In the genomic region with DNA sequence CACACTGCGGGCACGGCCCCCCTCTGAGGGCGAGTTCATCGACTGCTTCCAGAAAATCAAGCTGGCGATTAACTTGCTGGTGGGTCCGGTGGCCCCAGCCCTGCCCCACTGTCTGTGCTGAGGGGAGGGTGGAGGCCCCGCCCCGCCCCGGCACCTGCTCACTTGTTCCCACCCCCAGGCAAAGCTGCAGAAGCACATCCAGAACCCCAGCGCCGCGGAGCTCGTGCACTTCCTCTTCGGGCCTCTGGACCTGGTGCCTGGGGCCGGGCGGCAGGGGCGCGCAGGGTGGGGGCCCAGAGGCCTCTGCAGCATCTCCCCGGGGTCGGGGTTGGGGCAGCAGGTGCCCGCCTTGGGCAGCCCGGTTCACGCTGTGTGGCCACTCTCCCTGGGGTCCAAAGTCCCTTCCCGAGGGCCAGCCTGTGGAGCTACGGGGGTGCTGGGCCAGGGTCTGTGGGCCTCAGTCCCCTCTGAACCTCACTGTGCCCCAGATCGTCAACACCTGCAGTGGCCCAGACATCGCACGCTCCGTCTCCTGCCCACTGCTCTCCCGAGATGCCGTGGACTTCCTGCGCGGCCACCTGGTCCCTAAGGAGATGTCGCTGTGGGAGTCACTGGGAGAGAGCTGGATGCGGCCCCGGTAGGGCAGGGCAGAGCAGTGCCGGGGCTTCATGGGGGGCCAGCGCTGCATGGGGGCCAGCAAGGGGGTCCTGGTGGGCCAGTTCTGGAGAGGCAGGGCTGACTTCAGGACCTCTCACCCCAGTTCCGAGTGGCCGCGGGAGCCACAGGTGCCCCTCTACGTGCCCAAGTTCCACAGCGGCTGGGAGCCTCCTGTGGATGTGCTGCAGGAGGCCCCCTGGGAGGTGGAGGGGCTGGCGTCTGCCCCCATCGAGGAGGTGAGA, we compare ENCODE assay signal across 9 cellular contexts. TPM values are rescaled to one million over a fixed set of nuclear protein-coding genes. Genes with fewer than 3 reads are reported as not detected.
A peak's percentile ranks its signal among the peaks of the same experiment; 100 is the strongest.
DNase-seq lines count a peak whose midpoint lies in the region; ATAC-seq, FAIRE-seq and TF ChIP-seq lines count a peak whose summit lies in the region.
"Had no signal": no experiment of that assay in that cellular context is flagged by ENCODE, and none has a peak within 500 bp of the region (broad histone marks: within the 10 kb centered on the region; RNA-seq: fewer than 3 reads in every experiment).

No MANE protein-coding gene starts in this region.

- DNase-seq in Right ventricle myocardium inferior (ENCODE audit: missing footprints) (peak; percentile 86), right atrium auricular region (ENCODE audit: low spot score) (no peak), RPMI8226 (peak; percentile 92), K562 (ENCODE audit: extremely low read depth in 1 of 4, low spot score in 3 of 4) (peak; percentile 43 to 53 (median 51)), upper lobe of left lung (peak; percentile 55 to 88)

- no peaks in the 10 kb centered on the region; the same call in 2 of the 3 replicates for H3K79me2 ChIP-seq in K562 (ENCODE audit: control insufficient read depth, insufficient read depth, low read length)

- no peak for FAIRE-seq in K562 (lab: Jason Lieb, UNC)

- H3K4me1 ChIP-seq in right atrium auricular region (peaks cover 0 to 31% of the 10 kb centered on the region in 2 donors), K562 (replicated peaks in 1 of 2; ENCODE audit: control insufficient read depth in 2 of 2, insufficient read depth in 2 of 2, low read length in 2 of 2) (peaks cover 22 to 74% of the 10 kb centered on the region in 2 experiments), upper lobe of left lung (peaks cover 26 to 47% (median 33%) of the 10 kb centered on the region in 4 donors)

- BruUV-seq in K562 (replicated peaks; lab: Mats Ljungman, UMichigan) = no TSS peak

- H3K27me3 ChIP-seq in right atrium auricular region = peaks cover 4 to 20% of the 10 kb centered on the region in 2 donors
- H3K27me3 ChIP-seq in K562 (ENCODE audit: control insufficient read depth in 2 of 2, insufficient read depth in 2 of 2, low read length in 2 of 2) = no peaks in the 10 kb centered on the region; a peak in 1 of 5 replicates
- H3K27me3 ChIP-seq in upper lobe of left lung = peaks cover 0 to 56% (median 16%) of the 10 kb centered on the region in 4 donors

- ATAC-seq in Right ventricle myocardium inferior = no peak
- ATAC-seq in K562 = peak; percentile 36
- peak; percentile 14 to 19 for ATAC-seq in upper lobe of left lung (ENCODE audit: low FRiP score in 2 of 2)
- no peak for ATAC-seq in HG03521 (IDR thresholded peaks at IDR 0.05; ENCODE audit: unreplicated experiment)
- no peak for ATAC-seq in GM21360 (IDR thresholded peaks at IDR 0.05; ENCODE audit: unreplicated experiment)
- ATAC-seq in HG03378 (IDR thresholded peaks at IDR 0.05; ENCODE audit: unreplicated experiment) = no peak

- H3K4me2 ChIP-seq in K562 (ENCODE audit: insufficient read depth, low read length) = no peak overlapping the region

- TF ChIP-seq EP300 in K562 (IDR thresholded peaks at IDR 0.05; ENCODE audit: low read length) (no peak), upper lobe of left lung (IDR thresholded peaks at IDR 0.05) (no peak)

- in situ Hi-C loops in K562 (cut with MboI) = no loop called here

- CTCF ChIA-PET in K562 (lab: Yijun Ruan, JAX; ENCODE audit: low intra/inter-chr PET ratio) = interaction anchor here (0.6 to 2.9 kb wide), 4 partner anchors 26 to 203 kb away, joined by 3 to 16 read pairs (median 7); a partner anchor contains a TSS

- H3K27ac ChIP-seq in right atrium auricular region (no peak overlapping the region), K562 (ENCODE audit: extremely low read depth, low read depth, low read length) (no peak overlapping the region), upper lobe of left lung (no peak overlapping the region)
- H3K27ac ChIP-seq: thoracic aorta had no signal

- TF ChIP-seq RAD21 in K562 (CRISPR knock-in tag; conservative IDR thresholded peaks at IDR 0.05 in 1 of 2, IDR thresholded peaks at IDR 0.05 in 1 of 2) = no peak

- H2AFZ ChIP-seq in K562 (ENCODE audit: low read depth, low read length) = no peak overlapping the region

- no peak for TF ChIP-seq POLR2A in K562 (conservative IDR thresholded peaks at IDR 0.05)
- TF ChIP-seq POLR2A in upper lobe of left lung (IDR thresholded peaks at IDR 0.05) = no peak

- H3K4me3 ChIP-seq in right atrium auricular region = no peak overlapping the region
- H3K4me3 ChIP-seq in K562 = no peak overlapping the region
- peak overlapping the region in 1 of 4 donors; percentile 34 for H3K4me3 ChIP-seq in upper lobe of left lung

- POLR2A ChIA-PET in K562 (lab: Yijun Ruan, JAX) = interaction anchor here (0.5 to 1.4 kb wide), 4 partner anchors 9 to 154 kb away, joined by 3 to 5 read pairs (median 3); no protein-coding TSS in a partner anchor

- peak overlapping the region in 1 of 2 experiments; percentile 76; a peak in 1 of 4 replicates for H3K9ac ChIP-seq in K562 (ENCODE audit: insufficient read depth in 1 of 2, low read depth in 2 of 2, low read length in 2 of 2)

- H3K36me3 ChIP-seq in right atrium auricular region (no peaks in the 10 kb centered on the region), K562 (ENCODE audit: control insufficient read depth, insufficient read depth, low read length) (no peaks in the 10 kb centered on the region), upper lobe of left lung (peaks cover 0 to 14% (median 1%) of the 10 kb centered on the region in 4 donors)
- H3K36me3 ChIP-seq: thoracic aorta had no signal

- intact Hi-C loops in Right ventricle myocardium inferior (cut with DNase I) (no loop called here), K562 (cut with micrococcal nuclease) (loop anchor here (2.0 kb wide), 2 partner anchors 25 to 59 kb away; no protein-coding TSS in a partner anchor)

- H3K9me1 ChIP-seq in K562 (ENCODE audit: control insufficient read depth, insufficient read depth, low read length) = no peaks in the 10 kb centered on the region

- H4K20me1 ChIP-seq in K562 (replicated peaks; ENCODE audit: control insufficient read depth, insufficient read depth, low read length) = no peaks in the 10 kb centered on the region; the same call in 1 of the 2 replicates

- no peak for TF ChIP-seq CTCF in right atrium auricular region (IDR thresholded peaks at IDR 0.05)
- no peak for TF ChIP-seq CTCF in K562 (IDR thresholded peaks at IDR 0.05 in 2 of 3, conservative IDR thresholded peaks at IDR 0.05 in 1 of 3; ENCODE audit: insufficient read depth in 2 of 3, low read depth in 1 of 3, low read length in 3 of 3)
- TF ChIP-seq CTCF in upper lobe of left lung (IDR thresholded peaks at IDR 0.05) = no peak

- H3K9me3 ChIP-seq in right atrium auricular region = no peaks in the 10 kb centered on the region
- H3K9me3 ChIP-seq in K562 (replicated peaks; ENCODE audit: control insufficient read depth, insufficient read depth, low read depth, low read length) = no peaks in the 10 kb centered on the region
- H3K9me3 ChIP-seq in upper lobe of left lung = no peaks in the 10 kb centered on the region
- H3K9me3 ChIP-seq: thoracic aorta had no signal

- 24% methylated on average over 42 of the region's 45 CpGs for WGBS in K562 (ENCODE audit: insufficient coverage, low coverage, missing lambda C conversion rate)
- 47 to 50% methylated on average over 8 to 32 of the region's 45 CpGs for WGBS in upper lobe of left lung, 2 donors

RNA-seq across cellular contexts. Expression of a gene that starts 16.1 kb away (rescaled TPM):
- total RNA-seq in Right ventricle myocardium inferior (7.7 TPM), right atrium auricular region (1 to 10 TPM; 4.7 to 7.5 TPM), K562 (2014; rRNA removed) (13.1 and 17.0 TPM in 2 replicates), K562 (2014; rRNA removed; fragmentation: Illumina TruSeq; extraction: Trizol) (2.5 and 3.7 TPM in 2 replicates), K562 (2015; rRNA removed; fragmentation: Illumina TruSeq; extraction: Trizol) (3.1 and 3.8 TPM in 2 replicates), K562 (2021) (8.6 and 10.4 TPM in 2 replicates), upper lobe of left lung (100 to 1,000 TPM; 120 to 497 (median 199) TPM)
- total RNA-seq in K562 (2011; cell fraction: chromatin; rRNA removed; ENCODE audit: low replicate concordance) = 22.1 and 75.1 TPM in 2 replicates
- 35.8 and 51.2 TPM in 2 replicates for total RNA-seq in K562 (2011; cell fraction: nucleolus; rRNA removed)
- 21.0 and 26.5 TPM in 2 replicates for total RNA-seq in K562 (2011; cell fraction: nucleoplasm; rRNA removed)
- polyA plus RNA-seq in K562 (2011; rRNA removed) (12.2 and 19.8 TPM in 2 replicates), K562 (2014; fragmentation: Illumina TruSeq; extraction: Trizol) (3.3 and 5.9 TPM in 2 replicates), K562 (2014; fragmentation: Nextera tagmentation; extraction: Ambion mirVana) (1 to 10 TPM in 1 of 2 experiments, under 1 TPM in 1; 0.75 to 1.2 TPM), K562 (2014; rRNA removed) (10.4 and 16.3 TPM in 2 replicates)
- 11.7 and 16.0 TPM in 2 replicates for polyA plus RNA-seq in K562 (2011; cell fraction: cytosol; rRNA removed)
- polyA plus RNA-seq in K562 (2011; cell fraction: nucleus; rRNA removed) = 98.5 and 118 TPM in 2 replicates
- 9.6 and 10.7 TPM in 2 replicates for polyA plus RNA-seq in K562 (2012)
- 3.1 and 5.6 TPM in 2 replicates for polyA minus RNA-seq in K562 (2011; rRNA and poly(A)+ RNA removed)
- polyA minus RNA-seq in K562 (2011; cell fraction: cytosol; rRNA and poly(A)+ RNA removed) = 10.0 and 10.5 TPM in 2 replicates
- polyA minus RNA-seq in K562 (2011; cell fraction: nucleus; rRNA and poly(A)+ RNA removed) = 7.7 and 12.1 TPM in 2 replicates

RNA-seq across cellular contexts. Expression of a gene that starts 25.1 kb away (rescaled TPM):
- 102 TPM for total RNA-seq in Right ventricle myocardium inferior
- 100 to 1,000 TPM in 1 of 2 donors, 10 to 100 TPM in 1; 90.3 to 111 TPM for total RNA-seq in right atrium auricular region
- 172 and 310 TPM in 2 replicates for total RNA-seq in K562 (2011; cell fraction: chromatin; rRNA removed; ENCODE audit: low replicate concordance)
- total RNA-seq in K562 (2011; cell fraction: nucleolus; rRNA removed) = 171 and 194 TPM in 2 replicates
- total RNA-seq in K562 (2011; cell fraction: nucleoplasm; rRNA removed) = 200 and 202 TPM in 2 replicates
- 507 and 536 TPM in 2 replicates for total RNA-seq in K562 (2014; rRNA removed)
- 228 and 260 TPM in 2 replicates for total RNA-seq in K562 (2014; rRNA removed; fragmentation: Illumina TruSeq; extraction: Trizol)
- total RNA-seq in K562 (2015; rRNA removed; fragmentation: Illumina TruSeq; extraction: Trizol) = 413 and 441 TPM in 2 replicates
- total RNA-seq in K562 (2021) = 541 and 595 TPM in 2 replicates
- 416 and 427 TPM in 2 replicates for polyA plus RNA-seq in K562 (2011; rRNA removed)
- polyA plus RNA-seq in K562 (2011; cell fraction: cytosol; rRNA removed) = 459 and 498 TPM in 2 replicates
- polyA plus RNA-seq in K562 (2011; cell fraction: nucleus; rRNA removed) = 247 and 274 TPM in 2 replicates
- polyA plus RNA-seq in K562 (2012) = 413 and 492 TPM in 2 replicates
- polyA plus RNA-seq in K562 (2014; fragmentation: Illumina TruSeq; extraction: Trizol) = 400 and 436 TPM in 2 replicates
- 100 to 1,000 TPM; 328 to 492 TPM for polyA plus RNA-seq in K562 (2014; fragmentation: Nextera tagmentation; extraction: Ambion mirVana)
- 520 and 521 TPM in 2 replicates for polyA plus RNA-seq in K562 (2014; rRNA removed)
- polyA minus RNA-seq in K562 (2011; rRNA and poly(A)+ RNA removed) = 150 and 162 TPM in 2 replicates
- polyA minus RNA-seq in K562 (2011; cell fraction: cytosol; rRNA and poly(A)+ RNA removed) = 252 and 295 TPM in 2 replicates
- 42.5 and 74.1 TPM in 2 replicates for polyA minus RNA-seq in K562 (2011; cell fraction: nucleus; rRNA and poly(A)+ RNA removed)
- 100 to 1,000 TPM; 163 to 313 (median 217) TPM for total RNA-seq in upper lobe of left lung

RNA-seq across cellular contexts. Expression of a gene that starts 26.5 kb away (rescaled TPM):
- total RNA-seq in Right ventricle myocardium inferior (9.9 TPM), right atrium auricular region (10 to 100 TPM; 12.5 to 20.7 TPM), K562 (2014; rRNA removed) (16.9 and 18.4 TPM in 2 replicates), K562 (2014; rRNA removed; fragmentation: Illumina TruSeq; extraction: Trizol) (9.4 and 11.0 TPM in 2 replicates), K562 (2015; rRNA removed; fragmentation: Illumina TruSeq; extraction: Trizol) (7.8 and 8.8 TPM in 2 replicates), K562 (2021) (14.2 and 14.6 TPM in 2 replicates), upper lobe of left lung (10 to 100 TPM; 28.6 to 62.9 (median 36.1) TPM)
- total RNA-seq in K562 (2011; cell fraction: chromatin; rRNA removed; ENCODE audit: low replicate concordance) = 42.2 and 91.7 TPM in 2 replicates
- total RNA-seq in K562 (2011; cell fraction: nucleolus; rRNA removed) = 45.0 and 58.9 TPM in 2 replicates
- total RNA-seq in K562 (2011; cell fraction: nucleoplasm; rRNA removed) = 50.4 and 62.3 TPM in 2 replicates
- polyA plus RNA-seq in K562 (2011; rRNA removed) (26.3 and 30.1 TPM in 2 replicates), K562 (2014; fragmentation: Illumina TruSeq; extraction: Trizol) (12.4 and 14.1 TPM in 2 replicates), K562 (2014; fragmentation: Nextera tagmentation; extraction: Ambion mirVana) (1 to 10 TPM; 5.1 to 6.3 TPM), K562 (2014; rRNA removed) (25.1 and 38.3 TPM in 2 replicates)
- 30.7 and 33.7 TPM in 2 replicates for polyA plus RNA-seq in K562 (2011; cell fraction: cytosol; rRNA removed)
- polyA plus RNA-seq in K562 (2011; cell fraction: nucleus; rRNA removed) = 51.3 and 73.6 TPM in 2 replicates
- polyA plus RNA-seq in K562 (2012) = 22.7 and 27.4 TPM in 2 replicates
- polyA minus RNA-seq in K562 (2011; rRNA and poly(A)+ RNA removed) = 5.0 and 6.4 TPM in 2 replicates
- polyA minus RNA-seq in K562 (2011; cell fraction: cytosol; rRNA and poly(A)+ RNA removed) = 4.3 and 4.9 TPM in 2 replicates
- polyA minus RNA-seq in K562 (2011; cell fraction: nucleus; rRNA and poly(A)+ RNA removed) = 9.6 and 11.2 TPM in 2 replicates

RNA-seq across cellular contexts. Expression of a gene that starts 27.1 kb away (rescaled TPM):
- total RNA-seq in Right ventricle myocardium inferior = 20.6 TPM
- 10 to 100 TPM; 15.5 to 26.6 TPM for total RNA-seq in right atrium auricular region
- total RNA-seq in K562 (2011; cell fraction: chromatin; rRNA removed; ENCODE audit: low replicate concordance) = 68.2 and 200 TPM in 2 replicates
- 95.7 and 111 TPM in 2 replicates for total RNA-seq in K562 (2011; cell fraction: nucleolus; rRNA removed)
- 50.3 and 71.3 TPM in 2 replicates for total RNA-seq in K562 (2011; cell fraction: nucleoplasm; rRNA removed)
- total RNA-seq in K562 (2014; rRNA removed) = 46.9 and 58.7 TPM in 2 replicates
- 13.3 and 20.4 TPM in 2 replicates for total RNA-seq in K562 (2014; rRNA removed; fragmentation: Illumina TruSeq; extraction: Trizol)
- total RNA-seq in K562 (2015; rRNA removed; fragmentation: Illumina TruSeq; extraction: Trizol) = 26.8 and 27.3 TPM in 2 replicates
- total RNA-seq in K562 (2021) = 64.2 and 69.1 TPM in 2 replicates
- polyA plus RNA-seq in K562 (2011; rRNA removed) = 27.5 and 39.1 TPM in 2 replicates
- polyA plus RNA-seq in K562 (2011; cell fraction: cytosol; rRNA removed) = 45.8 and 77.2 TPM in 2 replicates
- polyA plus RNA-seq in K562 (2011; cell fraction: nucleus; rRNA removed) = 28.4 and 56.6 TPM in 2 replicates
- polyA plus RNA-seq in K562 (2012) = 33.6 and 47.2 TPM in 2 replicates
- 26.3 and 33.7 TPM in 2 replicates for polyA plus RNA-seq in K562 (2014; fragmentation: Illumina TruSeq; extraction: Trizol)
- 1 to 10 TPM; 2.0 to 3.6 TPM for polyA plus RNA-seq in K562 (2014; fragmentation: Nextera tagmentation; extraction: Ambion mirVana)
- polyA plus RNA-seq in K562 (2014; rRNA removed) = 52.7 and 62.6 TPM in 2 replicates
- 16.7 and 25.1 TPM in 2 replicates for polyA minus RNA-seq in K562 (2011; rRNA and poly(A)+ RNA removed)
- 39.4 and 45.8 TPM in 2 replicates for polyA minus RNA-seq in K562 (2011; cell fraction: cytosol; rRNA and poly(A)+ RNA removed)
- 22.2 and 28.8 TPM in 2 replicates for polyA minus RNA-seq in K562 (2011; cell fraction: nucleus; rRNA and poly(A)+ RNA removed)
- 10 to 100 TPM; 23.9 to 87.3 (median 35.6) TPM for total RNA-seq in upper lobe of left lung

RNA-seq across cellular contexts. Expression of a gene that starts 55.1 kb away (rescaled TPM):
- total RNA-seq in Right ventricle myocardium inferior = 18.3 TPM
- total RNA-seq in right atrium auricular region = 10 to 100 TPM; 13.3 to 29.8 TPM
- total RNA-seq in K562 (2011; cell fraction: chromatin; rRNA removed; ENCODE audit: low replicate concordance) = 140 and 450 TPM in 2 replicates
- total RNA-seq in K562 (2011; cell fraction: nucleolus; rRNA removed) = 336 and 342 TPM in 2 replicates
- 156 and 178 TPM in 2 replicates for total RNA-seq in K562 (2011; cell fraction: nucleoplasm; rRNA removed)
- total RNA-seq in K562 (2014; rRNA removed) = 50.8 and 50.9 TPM in 2 replicates
- total RNA-seq in K562 (2014; rRNA removed; fragmentation: Illumina TruSeq; extraction: Trizol) = 13.5 and 17.1 TPM in 2 replicates
- total RNA-seq in K562 (2015; rRNA removed; fragmentation: Illumina TruSeq; extraction: Trizol) = 45.4 and 49.5 TPM in 2 replicates
- total RNA-seq in K562 (2021) = 105 and 118 TPM in 2 replicates
- 35.8 and 58.6 TPM in 2 replicates for polyA plus RNA-seq in K562 (2011; rRNA removed)
- polyA plus RNA-seq in K562 (2011; cell fraction: cytosol; rRNA removed) = 47.9 and 104 TPM in 2 replicates
- 263 and 504 TPM in 2 replicates for polyA plus RNA-seq in K562 (2011; cell fraction: nucleus; rRNA removed)
- polyA plus RNA-seq in K562 (2012) = 53.2 and 84.6 TPM in 2 replicates
- polyA plus RNA-seq in K562 (2014; fragmentation: Illumina TruSeq; extraction: Trizol) = 36.9 and 78.5 TPM in 2 replicates
- polyA plus RNA-seq in K562 (2014; fragmentation: Nextera tagmentation; extraction: Ambion mirVana) = 1 to 10 TPM; 2.8 to 3.3 TPM
- 144 TPM in 2 replicates for polyA plus RNA-seq in K562 (2014; rRNA removed)
- polyA minus RNA-seq in K562 (2011; rRNA and poly(A)+ RNA removed) = 6.8 and 13.8 TPM in 2 replicates
- polyA minus RNA-seq in K562 (2011; cell fraction: cytosol; rRNA and poly(A)+ RNA removed) = 29.3 and 39.0 TPM in 2 replicates
- 57.2 and 63.4 TPM in 2 replicates for polyA minus RNA-seq in K562 (2011; cell fraction: nucleus; rRNA and poly(A)+ RNA removed)
- 10 to 100 TPM; 14.8 to 77.7 (median 63.6) TPM for total RNA-seq in upper lobe of left lung

Comparison
In these comparisons a context has a peak if more than half of its experiments do, and no peak if none do; other contexts are left out.
1. ATAC-seq: peak in K562 (single experiment) and upper lobe of left lung (2 of 2); none in Right ventricle myocardium inferior (single experiment), HG03521 (single experiment), GM21360 (single experiment) and HG03378 (single experiment).